9 cellular contexts compared by ENCODE assay signal in the genomic region with DNA sequence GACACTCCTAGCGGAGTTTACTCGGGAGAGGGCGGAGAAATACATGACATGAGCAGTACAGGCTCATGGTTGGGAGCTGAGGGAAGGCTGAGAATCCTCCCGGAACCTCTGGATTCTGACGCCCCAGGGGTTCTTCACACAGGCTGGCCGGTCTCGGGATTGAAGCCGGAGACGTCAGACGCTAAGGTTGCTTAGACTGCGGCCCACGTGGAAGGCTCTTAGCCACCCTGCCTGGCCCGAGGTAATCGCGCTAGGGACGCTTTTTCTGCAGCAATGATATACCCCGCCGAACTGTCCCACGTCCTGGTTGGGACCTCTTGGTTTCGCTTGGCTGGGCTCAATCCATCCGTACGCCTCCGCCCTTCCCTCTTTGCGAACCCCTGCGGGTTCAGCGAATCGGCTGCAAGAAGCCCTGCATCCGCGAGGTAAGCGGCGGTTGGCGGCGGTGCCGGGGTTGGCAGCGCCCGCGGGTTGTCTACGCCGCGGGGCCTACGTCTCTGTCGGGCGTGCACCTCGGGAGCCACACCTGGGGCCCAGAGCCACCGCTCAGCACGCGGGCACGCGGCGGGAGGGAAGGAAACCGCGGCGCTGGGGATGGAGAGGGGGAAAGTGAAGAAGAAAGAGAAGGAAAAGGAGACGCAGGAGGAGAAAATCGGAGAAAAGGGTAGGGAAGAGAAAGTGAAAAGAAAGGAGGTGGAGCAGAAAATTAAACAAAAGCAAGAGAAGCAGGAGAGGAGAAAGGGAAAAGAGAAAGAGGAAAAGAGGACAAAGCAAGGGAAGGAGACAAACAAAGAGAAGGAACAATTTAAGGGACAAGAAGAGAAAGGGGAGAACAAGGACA. TPM values are rescaled to one million over a fixed set of nuclear protein-coding genes. Genes with fewer than 3 reads are reported as not detected.
DNase-seq lines count a peak whose midpoint lies in the region; ATAC-seq, FAIRE-seq and TF ChIP-seq lines count a peak whose summit lies in the region.
"Had no signal": no experiment of that assay in that cellular context is flagged by ENCODE, and none has a peak within 500 bp of the region (broad histone marks: within the 10 kb centered on the region; RNA-seq: fewer than 3 reads in every experiment).

Gene ARL9 (plus strand): TSS at position 523 of the 841 bp plus-strand sequence. CDS start 72 bp downstream, at position 595.

- no peak for FAIRE-seq in urothelium cell line (lab: Jason Lieb, UNC)

- no peaks in the 10 kb centered on the region for H3K36me3 ChIP-seq in kidney epithelial cell (ENCODE audit: control insufficient read depth, insufficient read depth, low read length)

- H3K27ac ChIP-seq in caudate nucleus (ENCODE audit: low read depth, low read length), result no peak within 1 kb of the TSS
- H3K27ac ChIP-seq: epithelial cell of prostate had no signal

- H3K4me3 ChIP-seq in kidney epithelial cell (ENCODE audit: low read depth, low read length), result peak within 1 kb of the TSS; percentile 42

- H3K27me3 ChIP-seq in kidney epithelial cell (ENCODE audit: control insufficient read depth, insufficient read depth, low read length), result no peaks in the 10 kb centered on the region

- DNase-seq in activated CD4-positive, CD25-positive, alpha-beta regulatory T cell treated with anti-CD3 and anti-CD28 coated beads, Interleukin-2, amount 50 U/mL, for 16 hours (ENCODE audit: low read depth, low spot score), result peak; percentile 16
- DNase-seq in caudate nucleus (lab: John Stamatoyannopoulos, UW) (peak in 46 of 61 donors; percentile 2 to 77 (median 32)), kidney epithelial cell (ENCODE audit: low read depth) (no peak), urothelium cell line (ENCODE audit: low spot score) (no peak), NK-92 (lab: John Stamatoyannopoulos, UW; ENCODE audit: unreplicated experiment) (no peak)
- peak; percentile 36 to 40 for DNase-seq in stimulated activated CD4-positive, alpha-beta T cell treated with anti-CD3 and anti-CD28 coated beads, Interleukin-15, amount 100 ng/mL, for 1 hour (ENCODE audit: low read depth in 1 of 2, low spot score in 1 of 2)

- ATAC-seq in GM18511 (IDR thresholded peaks at IDR 0.05; ENCODE audit: unreplicated experiment), result peak; percentile 76
- peak; percentile 63 for ATAC-seq in HG03442 (IDR thresholded peaks at IDR 0.05; ENCODE audit: unreplicated experiment)

- TF ChIP-seq CTCF in kidney epithelial cell (IDR thresholded peaks at IDR 0.05; ENCODE audit: insufficient read depth, low read length, poor library complexity, severe bottlenecking), result no peak

RNA-seq across cellular contexts. Expression of gene ARL9, which starts in this region (rescaled TPM):
- total RNA-seq in kidney epithelial cell, result 0.29 and 0.68 TPM in 2 replicates

Comparison
In these comparisons a context has a peak if more than half of its experiments do, and no peak if none do; other contexts are left out.
1. DNase-seq: peak in activated CD4-positive, CD25-positive, alpha-beta regulatory T cell treated with anti-CD3 and anti-CD28 coated beads, Interleukin-2, amount 50 U/mL, for 16 hours (single experiment), caudate nucleus (46 of 61) and stimulated activated CD4-positive, alpha-beta T cell treated with anti-CD3 and anti-CD28 coated beads, Interleukin-15, amount 100 ng/mL, for 1 hour (2 of 2); none in kidney epithelial cell (single experiment), urothelium cell line (single experiment) and NK-92 (single experiment).